Comparison of ENCODE assay signal across 1 cellular context in genomic region chr3:158709666-158710083, GRCh38.
TF ChIP-seq lines count a peak whose summit lies in the region.

No MANE protein-coding gene starts in this region.

TF ChIP-seq in SK-N-SH, 30 proteins besides CTCF, POLR2A, EP300 and RAD21 (continued from another document):
- TF ChIP-seq ZBTB33 (IDR thresholded peaks at IDR 0.05; ENCODE audit: borderline replicate concordance, low read depth) (0 out of 2 replicates have a peak, but pooled peaks have one; percentile 41), RXRA (IDR thresholded peaks at IDR 0.05; ENCODE audit: borderline replicate concordance, low read depth) (peak; percentile 79; the same call in 1 of the 2 replicates), REST (IDR thresholded peaks at IDR 0.05; ENCODE audit: low read depth, low read length) (peak; percentile 36), GATA2 (CRISPR knock-in tag; IDR thresholded peaks at IDR 0.05) (no peak), ELF1 (IDR thresholded peaks at IDR 0.05) (no peak), NFIC (IDR thresholded peaks at IDR 0.05; ENCODE audit: borderline replicate concordance) (peak; percentile 60; the same call in 1 of the 2 replicates), TCF12 (IDR thresholded peaks at IDR 0.05) (peak; percentile 92), SMC3 (IDR thresholded peaks at IDR 0.05; ENCODE audit: low read depth, low read length) (no peak), FOSL2 (IDR thresholded peaks at IDR 0.05; ENCODE audit: borderline replicate concordance, low read depth) (peak; percentile 91), CHD2 (IDR thresholded peaks at IDR 0.05; ENCODE audit: low read length, partially characterized antibody) (no peak), FOXM1 (IDR thresholded peaks at IDR 0.05; ENCODE audit: low read depth) (peak; percentile 82), TAF1 (IDR thresholded peaks at IDR 0.05; ENCODE audit: borderline replicate concordance, low read depth, low read length) (peak; percentile 37; the same call in 1 of the 2 replicates), RFX5 (IDR thresholded peaks at IDR 0.05; ENCODE audit: low read length) (no peak), SIN3A (IDR thresholded peaks at IDR 0.05; ENCODE audit: borderline replicate concordance, low read depth, low read length) (no peak; the same call in 1 of the 2 replicates), JUND (IDR thresholded peaks at IDR 0.05) (peak; percentile 79), EZH2phosphoT487 (IDR thresholded peaks at IDR 0.05; ENCODE audit: borderline replicate concordance, low read depth) (no peak), TEAD4 (IDR thresholded peaks at IDR 0.05; ENCODE audit: borderline replicate concordance, insufficient read depth) (peak; percentile 81; the same call in 1 of the 2 replicates), GABPA (IDR thresholded peaks at IDR 0.05; ENCODE audit: low read depth) (no peak), PBX3 (IDR thresholded peaks at IDR 0.05) (peak; percentile 85), RCOR1 (IDR thresholded peaks at IDR 0.05; ENCODE audit: low read length) (no peak), FOXJ3 (CRISPR knock-in tag; IDR thresholded peaks at IDR 0.05) (no peak), NRF1 (IDR thresholded peaks at IDR 0.05; ENCODE audit: low read depth, low read length) (no peak), IRF3 (IDR thresholded peaks at IDR 0.05; ENCODE audit: low read depth, low read length) (no peak)
- TF ChIP-seq, protein P1, sequence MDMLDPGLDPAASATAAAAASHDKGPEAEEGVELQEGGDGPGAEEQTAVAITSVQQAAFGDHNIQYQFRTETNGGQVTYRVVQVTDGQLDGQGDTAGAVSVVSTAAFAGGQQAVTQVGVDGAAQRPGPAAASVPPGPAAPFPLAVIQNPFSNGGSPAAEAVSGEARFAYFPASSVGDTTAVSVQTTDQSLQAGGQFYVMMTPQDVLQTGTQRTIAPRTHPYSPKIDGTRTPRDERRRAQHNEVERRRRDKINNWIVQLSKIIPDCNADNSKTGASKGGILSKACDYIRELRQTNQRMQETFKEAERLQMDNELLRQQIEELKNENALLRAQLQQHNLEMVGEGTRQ (IDR thresholded peaks at IDR 0.05; ENCODE audit: borderline replicate concordance, low read depth, low read length): no peak
- TF ChIP-seq, protein P2, sequence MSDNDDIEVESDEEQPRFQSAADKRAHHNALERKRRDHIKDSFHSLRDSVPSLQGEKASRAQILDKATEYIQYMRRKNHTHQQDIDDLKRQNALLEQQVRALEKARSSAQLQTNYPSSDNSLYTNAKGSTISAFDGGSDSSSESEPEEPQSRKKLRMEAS (IDR thresholded peaks at IDR 0.05; ENCODE audit: low read depth): peak; percentile 91
